1 cellular context compared by ENCODE assay signal in the genomic region with DNA sequence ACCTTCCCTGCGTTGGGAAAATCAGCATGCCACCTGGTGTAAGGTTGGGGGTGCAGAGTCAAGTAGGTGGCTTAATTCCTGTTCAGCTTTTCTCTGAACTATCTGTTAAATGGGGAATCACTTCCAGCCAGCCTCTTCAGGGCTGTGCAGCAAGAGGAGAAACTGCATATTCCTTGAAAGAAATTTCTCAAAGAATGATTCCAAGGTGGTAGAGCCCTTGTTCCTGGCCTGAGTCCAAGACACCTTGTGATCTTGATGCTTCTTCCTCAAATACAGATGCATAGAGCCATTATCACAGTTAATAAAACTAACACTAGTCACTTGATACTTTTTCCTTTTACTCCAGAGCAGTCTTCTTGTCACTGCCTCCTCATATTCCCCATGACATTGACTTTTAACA.
TF ChIP-seq lines count a peak whose summit lies in the region.

No MANE protein-coding gene starts in this region.

TF ChIP-seq in GM23338, 12 proteins besides CTCF, POLR2A, EP300 and RAD21:
- no peak for TF ChIP-seq EZH2phosphoT487 (IDR thresholded peaks at IDR 0.05; ENCODE audit: unreplicated experiment)
- TF ChIP-seq, protein P1, sequence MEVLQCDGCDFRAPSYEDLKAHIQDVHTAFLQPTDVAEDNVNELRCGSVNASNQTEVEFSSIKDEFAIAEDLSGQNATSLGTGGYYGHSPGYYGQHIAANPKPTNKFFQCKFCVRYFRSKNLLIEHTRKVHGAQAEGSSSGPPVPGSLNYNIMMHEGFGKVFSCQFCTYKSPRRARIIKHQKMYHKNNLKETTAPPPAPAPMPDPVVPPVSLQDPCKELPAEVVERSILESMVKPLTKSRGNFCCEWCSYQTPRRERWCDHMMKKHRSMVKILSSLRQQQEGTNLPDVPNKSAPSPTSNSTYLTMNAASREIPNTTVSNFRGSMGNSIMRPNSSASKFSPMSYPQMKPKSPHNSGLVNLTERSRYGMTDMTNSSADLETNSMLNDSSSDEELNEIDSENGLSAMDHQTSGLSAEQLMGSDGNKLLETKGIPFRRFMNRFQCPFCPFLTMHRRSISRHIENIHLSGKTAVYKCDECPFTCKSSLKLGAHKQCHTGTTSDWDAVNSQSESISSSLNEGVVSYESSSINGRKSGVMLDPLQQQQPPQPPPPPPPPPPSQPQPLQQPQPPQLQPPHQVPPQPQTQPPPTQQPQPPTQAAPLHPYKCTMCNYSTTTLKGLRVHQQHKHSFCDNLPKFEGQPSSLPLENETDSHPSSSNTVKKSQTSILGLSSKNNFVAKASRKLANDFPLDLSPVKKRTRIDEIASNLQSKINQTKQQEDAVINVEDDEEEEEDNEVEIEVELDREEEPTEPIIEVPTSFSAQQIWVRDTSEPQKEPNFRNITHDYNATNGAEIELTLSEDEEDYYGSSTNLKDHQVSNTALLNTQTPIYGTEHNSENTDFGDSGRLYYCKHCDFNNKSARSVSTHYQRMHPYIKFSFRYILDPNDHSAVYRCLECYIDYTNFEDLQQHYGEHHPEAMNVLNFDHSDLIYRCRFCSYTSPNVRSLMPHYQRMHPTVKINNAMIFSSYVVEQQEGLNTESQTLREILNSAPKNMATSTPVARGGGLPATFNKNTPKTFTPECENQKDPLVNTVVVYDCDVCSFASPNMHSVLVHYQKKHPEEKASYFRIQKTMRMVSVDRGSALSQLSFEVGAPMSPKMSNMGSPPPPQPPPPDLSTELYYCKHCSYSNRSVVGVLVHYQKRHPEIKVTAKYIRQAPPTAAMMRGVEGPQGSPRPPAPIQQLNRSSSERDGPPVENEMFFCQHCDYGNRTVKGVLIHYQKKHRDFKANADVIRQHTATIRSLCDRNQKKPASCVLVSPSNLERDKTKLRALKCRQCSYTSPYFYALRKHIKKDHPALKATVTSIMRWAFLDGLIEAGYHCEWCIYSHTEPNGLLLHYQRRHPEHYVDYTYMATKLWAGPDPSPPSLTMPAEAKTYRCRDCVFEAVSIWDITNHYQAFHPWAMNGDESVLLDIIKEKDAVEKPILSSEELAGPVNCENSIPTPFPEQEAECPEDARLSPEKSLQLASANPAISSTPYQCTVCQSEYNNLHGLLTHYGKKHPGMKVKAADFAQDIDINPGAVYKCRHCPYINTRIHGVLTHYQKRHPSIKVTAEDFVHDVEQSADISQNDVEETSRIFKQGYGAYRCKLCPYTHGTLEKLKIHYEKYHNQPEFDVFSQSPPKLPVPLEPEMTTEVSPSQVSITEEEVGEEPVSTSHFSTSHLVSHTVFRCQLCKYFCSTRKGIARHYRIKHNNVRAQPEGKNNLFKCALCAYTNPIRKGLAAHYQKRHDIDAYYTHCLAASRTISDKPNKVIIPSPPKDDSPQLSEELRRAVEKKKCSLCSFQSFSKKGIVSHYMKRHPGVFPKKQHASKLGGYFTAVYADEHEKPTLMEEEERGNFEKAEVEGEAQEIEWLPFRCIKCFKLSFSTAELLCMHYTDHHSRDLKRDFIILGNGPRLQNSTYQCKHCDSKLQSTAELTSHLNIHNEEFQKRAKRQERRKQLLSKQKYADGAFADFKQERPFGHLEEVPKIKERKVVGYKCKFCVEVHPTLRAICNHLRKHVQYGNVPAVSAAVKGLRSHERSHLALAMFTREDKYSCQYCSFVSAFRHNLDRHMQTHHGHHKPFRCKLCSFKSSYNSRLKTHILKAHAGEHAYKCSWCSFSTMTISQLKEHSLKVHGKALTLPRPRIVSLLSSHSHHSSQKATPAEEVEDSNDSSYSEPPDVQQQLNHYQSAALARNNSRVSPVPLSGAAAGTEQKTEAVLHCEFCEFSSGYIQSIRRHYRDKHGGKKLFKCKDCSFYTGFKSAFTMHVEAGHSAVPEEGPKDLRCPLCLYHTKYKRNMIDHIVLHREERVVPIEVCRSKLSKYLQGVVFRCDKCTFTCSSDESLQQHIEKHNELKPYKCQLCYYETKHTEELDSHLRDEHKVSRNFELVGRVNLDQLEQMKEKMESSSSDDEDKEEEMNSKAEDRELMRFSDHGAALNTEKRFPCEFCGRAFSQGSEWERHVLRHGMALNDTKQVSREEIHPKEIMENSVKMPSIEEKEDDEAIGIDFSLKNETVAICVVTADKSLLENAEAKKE (CRISPR knock-in tag; IDR thresholded peaks at IDR 0.05), result no peak
TF ChIP-seq in GM23338: peak in this region for 0.
